ENCODE assay signal across 17 cellular contexts in the genomic region with DNA sequence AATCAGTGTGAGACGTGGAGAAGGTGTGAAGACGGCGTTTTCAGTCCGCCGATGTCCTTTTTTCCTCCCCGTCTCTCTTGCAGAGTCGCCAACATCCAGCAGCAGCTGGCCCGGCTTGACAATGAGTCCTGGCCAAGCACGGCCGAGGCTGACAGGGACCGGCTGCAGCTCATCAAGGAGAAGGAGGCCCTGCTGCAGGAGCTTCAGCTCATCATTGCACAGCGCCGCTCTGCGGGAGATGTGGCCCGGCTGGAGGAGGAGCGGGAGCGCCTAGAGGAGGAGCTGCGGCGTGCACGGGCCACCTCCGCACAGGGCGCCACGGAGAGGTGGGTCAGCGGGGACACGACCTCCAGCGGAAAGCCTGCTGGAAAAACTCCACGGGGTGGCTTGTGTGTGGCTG. TPM values are rescaled to one million over a fixed set of nuclear protein-coding genes. Genes with fewer than 3 reads are reported as not detected.
DNase-seq lines count a peak whose midpoint lies in the region; ATAC-seq, FAIRE-seq and TF ChIP-seq lines count a peak whose summit lies in the region.
"Had no signal": no experiment of that assay in that cellular context is flagged by ENCODE, and none has a peak within 500 bp of the region (broad histone marks: within the 10 kb centered on the region; RNA-seq: fewer than 3 reads in every experiment).

No MANE protein-coding gene starts in this region.

- H3K9me3 ChIP-seq in GM12878 (replicated peaks; ENCODE audit: control insufficient read depth, insufficient read depth, low read length) (no peaks in the 10 kb centered on the region), lower lobe of right lung (no peaks in the 10 kb centered on the region), testis (no peaks in the 10 kb centered on the region)

- peaks cover 24% of the 10 kb centered on the region for H3K36me3 Mint-ChIP-seq in T-helper 2 cell treated with Interferon-gamma antibody and Interleukin-4, amounts not matched to agents 5 μg/mL and 100 μg/mL, for 36 hours (ENCODE audit: low read depth)

- H3K36me3 ChIP-seq in GM12878 (ENCODE audit: control insufficient read depth in 2 of 2, insufficient read depth in 2 of 2, low read length in 1 of 2) (no peaks in the 10 kb centered on the region; a peak in 2 of 4 replicates), lower lobe of right lung (peaks cover 8% of the 10 kb centered on the region), testis (ENCODE audit: low read depth, missing control alignments) (no peaks in the 10 kb centered on the region)

- H3K9me3 Mint-ChIP-seq in T-helper 2 cell treated with Interferon-gamma antibody and Interleukin-4, amounts not matched to agents 5 μg/mL and 100 μg/mL, for 36 hours, result no peaks in the 10 kb centered on the region
- H3K9me3 Mint-ChIP-seq: neural crest cell had no signal

- no peak for TF ChIP-seq CTCF in GM12878 (IDR thresholded peaks at IDR 0.05 in 2 of 3, conservative IDR thresholded peaks at IDR 0.05 in 1 of 3; ENCODE audit: control insufficient read depth in 2 of 3, extremely low read depth in 1 of 3, insufficient read depth in 1 of 3, low read depth in 3 of 3, low read length in 3 of 3)
- no peak for TF ChIP-seq CTCF in lower lobe of right lung (IDR thresholded peaks at IDR 0.05)
- TF ChIP-seq CTCF in testis (IDR thresholded peaks at IDR 0.05), result no peak

- in situ Hi-C loops in GM12878 (cut with MboI), result loop anchor here (25.0 kb wide), 1 partner anchor 1297 kb away; the partner anchor contains the start of gene FAM9A

- TF ChIP-seq POLR2A in GM12878 (IDR thresholded peaks at IDR 0.05; ENCODE audit: low read depth, low read length), result no peak
- no peak for TF ChIP-seq POLR2A in testis (IDR thresholded peaks at IDR 0.05)

- TF ChIP-seq RAD21 in GM12878 (IDR thresholded peaks at IDR 0.05; ENCODE audit: insufficient read depth, low read depth, low read length), result no peak

- POLR2A ChIA-PET in GM12878 (lab: Charles Lee), result no interaction called here

- no peak overlapping the region; the same call in 1 of the 2 replicates for H3K9ac ChIP-seq in GM12878 (ENCODE audit: control insufficient read depth, insufficient read depth, low read length)

- H3K4me1 ChIP-seq in GM12878 (ENCODE audit: control insufficient read depth, insufficient read depth, low read length) (peaks cover 47% of the 10 kb centered on the region), lower lobe of right lung (peaks cover 39% of the 10 kb centered on the region), testis (peaks cover 24% of the 10 kb centered on the region)

- H3K27me3 ChIP-seq in GM12878 (replicated peaks in 1 of 2; ENCODE audit: control insufficient read depth in 2 of 2, insufficient read depth in 2 of 2, low read length in 1 of 2) (no peaks in the 10 kb centered on the region; a peak in 1 of 4 replicates), lower lobe of right lung (ENCODE audit: low read depth) (no peaks in the 10 kb centered on the region), testis (no peaks in the 10 kb centered on the region)
- H3K27me3 ChIP-seq: hepatocyte had no signal

- CTCF ChIA-PET in GM12878 (lab: Yijun Ruan, JAX), result interaction anchor here (0.7 to 6.2 kb wide), 6 partner anchors 8 to 112 kb away, joined by 3 to 55 read pairs (median 4); no protein-coding TSS in a partner anchor

- no peaks in the 10 kb centered on the region for H4K20me1 ChIP-seq in GM12878 (ENCODE audit: control insufficient read depth, insufficient read depth)

- SMC1A ChIA-PET in GM12878 (lab: Charles Lee; ENCODE audit: uncharacterized antibody, unreplicated experiment), result interaction anchor here (1.0 to 16.7 kb wide), 6 partner anchors 9 to 111 kb away, joined by 3 to 206 read pairs (median 43); no protein-coding TSS in a partner anchor

- FAIRE-seq in GM12878 (lab: Jason Lieb, UNC), result no peak
- FAIRE-seq: G401.6 had no signal

- H3K4me3 ChIP-seq in GM12878 (no peak overlapping the region), lower lobe of right lung (no peak overlapping the region), testis (no peak overlapping the region)
- H3K4me3 ChIP-seq: hepatocyte had no signal

- BruUV-seq in GM12878 (replicated peaks; lab: Mats Ljungman, UMichigan), result no TSS peak

- peaks cover 41% of the 10 kb centered on the region for H3K4me1 Mint-ChIP-seq in T-helper 2 cell treated with Interferon-gamma antibody and Interleukin-4, amounts not matched to agents 5 μg/mL and 100 μg/mL, for 36 hours (ENCODE audit: low read depth)

- RAD21 ChIA-PET in GM12878 (lab: Charles Lee; ENCODE audit: unreplicated experiment), result interaction anchor here (2.7 to 13.2 kb wide), 5 partner anchors 13 to 112 kb away, joined by 8 to 424 read pairs (median 89); no protein-coding TSS in a partner anchor

- intact Hi-C loops in GM12878 (cut with micrococcal nuclease; ENCODE audit: unreplicated experiment) (loop anchor here (10.0 kb wide), 1 partner anchor 45 kb away; no protein-coding TSS in a partner anchor), lower lobe of right lung (cut with DNase I) (loop anchor here (10.0 kb wide), 1 partner anchor 95 kb away; no protein-coding TSS in a partner anchor), testis (cut with DNase I; ENCODE audit: low total_unique reads) (no loop called here)

- H2AFZ ChIP-seq in GM12878 (ENCODE audit: control insufficient read depth, low read depth, low read length), result no peak overlapping the region
- H2AFZ ChIP-seq: hepatocyte had no signal

- DNase-seq in T-helper 2 cell treated with Interferon-gamma antibody and Interleukin-4, amounts not matched to agents 5 μg/mL and 100 μg/mL, for 36 hours (ENCODE audit: low spot score), result no peak
- DNase-seq in T-helper 2 cell, result no peak
- no peak for DNase-seq in GM12878 (ENCODE audit: low read depth, low spot score)
- DNase-seq in lower lobe of right lung, result no peak
- peak; percentile 64 for DNase-seq in testis
- DNase-seq in CD1c-positive myeloid dendritic cell (ENCODE audit: extremely low spot score), result no peak
- DNase-seq in germinal center (ENCODE audit: low spot score), result no peak
- no peak for DNase-seq in GM03348 (ENCODE audit: low spot score)
- DNase-seq: 8988T, GOT3, KG1, NCI-H2171 treated with DMSO at 0.1 percent for 48 hours had no signal

- H3K79me2 ChIP-seq in GM12878 (ENCODE audit: control insufficient read depth, insufficient read depth, low read length), result no peaks in the 10 kb centered on the region; the same call in 1 of the 2 replicates
- H3K79me2 ChIP-seq: hepatocyte had no signal

- H3K4me3 Mint-ChIP-seq in T-helper 2 cell treated with Interferon-gamma antibody and Interleukin-4, amounts not matched to agents 5 μg/mL and 100 μg/mL, for 36 hours, result no peak overlapping the region
- H3K4me3 Mint-ChIP-seq: neural crest cell had no signal

- TF ChIP-seq EP300 in GM12878 (IDR thresholded peaks at IDR 0.05; ENCODE audit: borderline replicate concordance in 1 of 2, control insufficient read depth in 1 of 2, low read depth in 2 of 2, low read length in 2 of 2), result no peak

- H3K27ac Mint-ChIP-seq in T-helper 2 cell treated with Interferon-gamma antibody and Interleukin-4, amounts not matched to agents 5 μg/mL and 100 μg/mL, for 36 hours, result peak overlapping the region; percentile 75

- peak overlapping the region; percentile 28; the same call in 1 of the 2 replicates for H3K4me2 ChIP-seq in GM12878 (ENCODE audit: control insufficient read depth, insufficient read depth)
- H3K4me2 ChIP-seq: hepatocyte had no signal

- ATAC-seq in GM12878 (no peak), lower lobe of right lung (peak; percentile 15 to 56)
- ATAC-seq: Panc1 had no signal

- WGBS in GM12878 (ENCODE audit: insufficient coverage, insufficient replicate concordance, low lambda C conversion rate, missing lambda C conversion rate), result 74% methylated on average over 27 of the region's 27 CpGs
- WGBS in testis, 2 donors, result 56 to 60% methylated on average over 11 to 26 of the region's 27 CpGs

- no peaks in the 10 kb centered on the region for H3K27me3 Mint-ChIP-seq in T-helper 2 cell treated with Interferon-gamma antibody and Interleukin-4, amounts not matched to agents 5 μg/mL and 100 μg/mL, for 36 hours (ENCODE audit: low read depth)

- H3K27ac ChIP-seq in GM12878 (ENCODE audit: control insufficient read depth, insufficient read depth) (peak overlapping the region; percentile 87), lower lobe of right lung (no peak overlapping the region), testis (no peak overlapping the region)
- H3K27ac ChIP-seq: hepatocyte, VCaP had no signal

TF ChIP-seq in GM12878, 131 proteins besides CTCF, POLR2A, EP300 and RAD21 (continues in another document):
- TF ChIP-seq MAX (IDR thresholded peaks at IDR 0.05; ENCODE audit: low read depth, low read length) (no peak), MTA3 (IDR thresholded peaks at IDR 0.05; ENCODE audit: borderline replicate concordance, low read length) (no peak), SMC3 (IDR thresholded peaks at IDR 0.05; ENCODE audit: borderline replicate concordance, low read length) (no peak)

RNA-seq across cellular contexts. Expression of gene CLCN4, which starts 47.1 kb away (rescaled TPM):
- 3.0 TPM in 2 replicates for total RNA-seq in GM12878 (2013; cell fraction: nucleolus; rRNA removed)
- total RNA-seq in GM12878 (2014; rRNA removed) (4.0 and 4.1 TPM in 2 replicates), GM12878 (2014; rRNA removed; fragmentation: Illumina TruSeq; extraction: Trizol) (2.9 and 3.2 TPM in 2 replicates), GM12878 (2021) (6.9 and 8.0 TPM in 2 replicates), lower lobe of right lung (13.8 TPM), testis (10 to 100 TPM in 1 of 2 donors, 1 to 10 TPM in 1; 5.4 to 11.6 TPM)
- polyA plus RNA-seq in GM12878 (2011; ENCODE audit: low read depth), result not detected
- polyA plus RNA-seq in GM12878 (2011; rRNA removed) (0.91 and 1.0 TPM in 2 replicates), GM12878 (2014; fragmentation: Illumina TruSeq; extraction: Trizol) (2.9 and 4.9 TPM in 2 replicates), GM12878 (2014; fragmentation: Nextera tagmentation; extraction: Ambion mirVana) (1 to 10 TPM in 1 of 2 experiments, under 1 TPM in 1; 0.90 to 1.1 TPM), GM12878 (2014; rRNA removed) (2.6 and 2.7 TPM in 2 replicates), GM12878 (2016; fragmentation: Nextera tagmentation; extraction: Ambion mirVana) (1 to 10 TPM; 3.2 to 4.3 TPM), testis (ENCODE audit: insufficient read depth, low read depth, low replicate concordance) (5.1 TPM)
- 1.3 and 1.6 TPM in 2 replicates for polyA plus RNA-seq in GM12878 (2011; cell fraction: cytosol; rRNA removed)
- polyA plus RNA-seq in GM12878 (2011; cell fraction: nucleus; rRNA removed), result 0.86 and 1.6 TPM in 2 replicates
- polyA plus RNA-seq in GM12878 (2012), result 0.03 and 0.20 TPM in 2 replicates
- polyA minus RNA-seq in GM12878 (2011; rRNA and poly(A)+ RNA removed), result 2.8 and 3.7 TPM in 2 replicates
- 1.6 and 1.7 TPM in 2 replicates for polyA minus RNA-seq in GM12878 (2011; cell fraction: cytosol; rRNA and poly(A)+ RNA removed)
- 0.73 and 2.3 TPM in 2 replicates for polyA minus RNA-seq in GM12878 (2011; cell fraction: nucleus; rRNA and poly(A)+ RNA removed)
